20 cellular contexts compared by ENCODE assay signal in genomic region chr9:36936498-36936831, GRCh38.
DNase-seq lines count a peak whose midpoint lies in the region; ATAC-seq, FAIRE-seq and TF ChIP-seq lines count a peak whose summit lies in the region.
"Had no signal": no experiment of that assay in that cellular context is flagged by ENCODE, and none has a peak within 500 bp of the region (broad histone marks: within the 10 kb centered on the region; RNA-seq: fewer than 3 reads in every experiment).

No MANE protein-coding gene starts in this region.

- no peak overlapping the region for H3K4me3 Mint-ChIP-seq in stimulated activated memory B cell treated with anti-CD40 and anti-IgM and Interleukin-4, amounts not matched to agents 10 μg/mL and 1 μg/mL and 100 μg/mL, for 72 hours
- H3K4me3 Mint-ChIP-seq: CD4-positive, CD25-positive, alpha-beta regulatory T cell had no signal

- H2AFZ ChIP-seq in PC-9: no peak overlapping the region

- CTCF ChIA-PET in PC-9 (lab: Charles Lee): no interaction called here

- no peak for TF ChIP-seq CTCF in PC-9 (conservative IDR thresholded peaks at IDR 0.05)
- TF ChIP-seq CTCF in epithelial cell of esophagus (IDR thresholded peaks at IDR 0.05; ENCODE audit: insufficient read depth, low read depth, low read length, missing control alignments): no peak

- no TSS peak for BruUV-seq in PC-9 (replicated peaks; lab: Mats Ljungman, UMichigan)

- H3K27me3 Mint-ChIP-seq in stimulated activated memory B cell treated with anti-CD40 and anti-IgM and Interleukin-4, amounts not matched to agents 10 μg/mL and 1 μg/mL and 100 μg/mL, for 72 hours: no peaks in the 10 kb centered on the region

- POLR2A ChIA-PET in PC-9 (lab: Charles Lee; ENCODE audit: unreplicated experiment): interaction anchor here (0.8 kb wide), 1 partner anchor 10 kb away, joined by 3 read pairs; no protein-coding TSS in a partner anchor

- no peaks in the 10 kb centered on the region for H3K9me2 ChIP-seq in PC-9 (ENCODE audit: insufficient read depth)

- peak; percentile 64 for FAIRE-seq in GM12892 (lab: Jason Lieb, UNC)

- no peak for ATAC-seq in stimulated activated memory B cell treated with anti-CD40 and anti-IgM and Interleukin-4, amounts not matched to agents 10 μg/mL and 1 μg/mL and 100 μg/mL, for 72 hours
- ATAC-seq in GM18907 (IDR thresholded peaks at IDR 0.05; ENCODE audit: unreplicated experiment): no peak

- peaks cover 95% of the 10 kb centered on the region for H3K4me1 Mint-ChIP-seq in stimulated activated memory B cell treated with anti-CD40 and anti-IgM and Interleukin-4, amounts not matched to agents 10 μg/mL and 1 μg/mL and 100 μg/mL, for 72 hours
- H3K4me1 Mint-ChIP-seq: CD4-positive, CD25-positive, alpha-beta regulatory T cell had no signal

- no peak overlapping the region for H3K4me2 ChIP-seq in PC-9

- peak overlapping the region; percentile 91 for H3K27ac Mint-ChIP-seq in stimulated activated memory B cell treated with anti-CD40 and anti-IgM and Interleukin-4, amounts not matched to agents 10 μg/mL and 1 μg/mL and 100 μg/mL, for 72 hours
- H3K27ac Mint-ChIP-seq: CD4-positive, CD25-positive, alpha-beta regulatory T cell had no signal

- peaks cover 82% of the 10 kb centered on the region for H3K36me3 Mint-ChIP-seq in stimulated activated memory B cell treated with anti-CD40 and anti-IgM and Interleukin-4, amounts not matched to agents 10 μg/mL and 1 μg/mL and 100 μg/mL, for 72 hours
- H3K36me3 Mint-ChIP-seq: CD4-positive, CD25-positive, alpha-beta regulatory T cell had no signal

- no peaks in the 10 kb centered on the region for H3F3A ChIP-seq in PC-9 (ENCODE audit: insufficient read depth, low read depth)

- H3K4me3 ChIP-seq in PC-9 (no peak overlapping the region), epithelial cell of esophagus (ENCODE audit: low read length) (no peak overlapping the region)
- H3K4me3 ChIP-seq: HAP-1, SK-N-MC had no signal

- no peak overlapping the region for H3K27ac ChIP-seq in PC-9
- H3K27ac ChIP-seq: HL-60, SK-N-MC had no signal

- H3K27me3 ChIP-seq in PC-9 (ENCODE audit: insufficient read depth, low read depth): no peaks in the 10 kb centered on the region

- no peaks in the 10 kb centered on the region for H3K79me2 ChIP-seq in PC-9 (ENCODE audit: low read depth)

- H3K36me3 ChIP-seq in PC-9 (ENCODE audit: low read depth): no peaks in the 10 kb centered on the region
- H3K36me3 ChIP-seq: HAP-1 had no signal

- H3K9me3 ChIP-seq in PC-9 (ENCODE audit: insufficient read depth, low read depth): no peaks in the 10 kb centered on the region
- H3K9me3 ChIP-seq: HAP-1 had no signal

- H3K4me1 ChIP-seq in PC-9 (replicated peaks; ENCODE audit: insufficient read depth): peaks cover 10% of the 10 kb centered on the region; the same call in 1 of the 2 replicates

- DNase-seq in GM12892 (ENCODE audit: insufficient read length) (no peak), PC-9 (peak; percentile 23 to 40), epithelial cell of esophagus (ENCODE audit: low read depth) (peak; percentile 21), DMS153 treated with DMSO at 0.1 percent for 48 hours (lab: John Stamatoyannopoulos, UW; ENCODE audit: unreplicated experiment) (no peak), ecto neural progenitor cell (ENCODE audit: low spot score) (no peak), pons (ENCODE audit: low spot score) (no peak)
- DNase-seq: AML-193; Caco-2; CD4-positive, CD25-positive, alpha-beta regulatory T cell; DMS153; NCI-H1417; NCI-H1930; NCI-H446; NCI-H748 treated with DMSO at 0.1 percent for 48 hours; Right ventricle myocardium superior had no signal

- intact Hi-C loops in PC-9 (cut with micrococcal nuclease; ENCODE audit: unreplicated experiment): no loop called here

- H4K20me1 ChIP-seq in PC-9 (ENCODE audit: insufficient read depth): no peaks in the 10 kb centered on the region

- H3K9me3 Mint-ChIP-seq in stimulated activated memory B cell treated with anti-CD40 and anti-IgM and Interleukin-4, amounts not matched to agents 10 μg/mL and 1 μg/mL and 100 μg/mL, for 72 hours: peaks cover 4% of the 10 kb centered on the region

- TF ChIP-seq POLR2A in GM12892 (IDR thresholded peaks at IDR 0.05; ENCODE audit: low read depth, low read length): no peak

Comparison
In these comparisons a context has a peak if more than half of its experiments do, and no peak if none do; other contexts are left out.
1. DNase-seq: peak in PC-9 (2 of 2) and epithelial cell of esophagus (single experiment); none in GM12892 (single experiment), DMS153 treated with DMSO at 0.1 percent for 48 hours (single experiment), ecto neural progenitor cell (single experiment) and pons (single experiment).